Comparison of ENCODE assay signal across 8 cellular contexts in the genomic region with DNA sequence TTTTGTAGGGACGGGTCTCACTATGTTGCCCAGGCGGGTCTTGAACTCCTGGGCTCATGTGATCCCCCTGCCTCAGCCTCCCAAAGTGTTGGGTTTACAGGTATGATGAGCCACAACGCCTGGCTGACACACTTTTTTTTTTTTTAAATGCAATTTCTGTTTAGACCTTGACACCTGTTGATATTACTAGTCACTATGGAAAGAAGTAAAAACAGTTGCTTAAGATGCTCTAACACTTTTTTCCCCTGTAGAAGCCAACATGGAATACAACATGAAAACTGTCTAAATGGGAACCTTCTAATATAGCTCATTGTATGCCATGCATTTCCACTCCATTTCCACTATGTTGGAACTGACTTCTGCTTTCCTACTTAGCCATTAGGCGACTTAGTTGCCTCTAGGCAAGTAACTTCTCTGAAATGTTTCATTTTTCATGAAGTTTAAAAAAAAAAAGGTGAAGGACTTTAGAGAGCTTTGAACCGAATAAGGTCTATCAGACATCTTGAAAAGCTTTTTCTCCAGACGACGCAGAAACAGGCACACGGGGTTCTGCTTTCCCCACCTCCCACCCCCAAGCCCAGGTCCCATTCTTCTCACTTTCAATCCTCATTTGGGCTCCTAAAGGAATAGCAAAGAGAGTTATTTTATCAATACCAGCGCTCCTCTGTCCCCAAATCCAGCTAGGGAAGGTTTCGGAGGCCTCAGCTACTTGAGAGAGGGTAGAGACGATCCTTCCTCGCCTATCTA. TPM values are rescaled to one million over a fixed set of nuclear protein-coding genes. Genes with fewer than 3 reads are reported as not detected.
DNase-seq lines count a peak whose midpoint lies in the region; ATAC-seq and TF ChIP-seq lines count a peak whose summit lies in the region.

No MANE protein-coding gene starts in this region.

- DNase-seq in GM10266 (ENCODE audit: extremely low spot score) (peak; percentile 10), HFFc6 (no peak), epithelial cell of proximal tubule (ENCODE audit: low read depth) (no peak), NCI-H226 (no peak), NCI-H1105 treated with DMSO at 0.1 percent for 48 hours (lab: John Stamatoyannopoulos, UW) (no peak)

- peaks cover 17% of the 10 kb centered on the region for H3K4me1 Mint-ChIP-seq in HFFc6 (ENCODE audit: low read depth)

- no peaks in the 10 kb centered on the region; the same call in 1 of the 2 replicates for H3K27me3 Mint-ChIP-seq in HFFc6 (ENCODE audit: insufficient read depth)

- peak overlapping the region; percentile 79 for H3K4me3 ChIP-seq in epithelial cell of proximal tubule (ENCODE audit: low read depth, low read length)
- peak overlapping the region; percentile 86 for H3K4me3 ChIP-seq in neural cell (ENCODE audit: low read length)

- peaks cover 45% of the 10 kb centered on the region for H3K79me2 ChIP-seq in neural cell (replicated peaks; ENCODE audit: insufficient read depth, low read length)

- H3K9ac ChIP-seq in neural cell (ENCODE audit: low read length), result peak overlapping the region; percentile 92

- H3K36me3 Mint-ChIP-seq in HFFc6 (ENCODE audit: low read depth), result peaks cover 33% of the 10 kb centered on the region

- no peaks in the 10 kb centered on the region for H3K27me3 ChIP-seq in neural cell (ENCODE audit: insufficient read depth, low read depth, low read length)

- ATAC-seq in SK-N-SH treated with all-trans-retinoic acid at 6 μM for 48 hours, result peak; percentile 29
- no peak for ATAC-seq in GM18519 (IDR thresholded peaks at IDR 0.05; ENCODE audit: low FRiP score, unreplicated experiment)

- TF ChIP-seq CTCF in GM10266 (IDR thresholded peaks at IDR 0.05; ENCODE audit: control insufficient read depth, insufficient read depth, low read depth, missing control alignments), result no peak
- no peak for TF ChIP-seq CTCF in HFFc6 (IDR thresholded peaks at IDR 0.05)
- TF ChIP-seq CTCF in epithelial cell of proximal tubule (conservative IDR thresholded peaks at IDR 0.05; ENCODE audit: low read depth, low read length), result no peak
- no peak for TF ChIP-seq CTCF in neural cell (IDR thresholded peaks at IDR 0.05; ENCODE audit: poor library complexity, severe bottlenecking)

- peak overlapping the region; percentile 96 for H3K4me3 Mint-ChIP-seq in HFFc6

- H3F3A ChIP-seq in neural cell (ENCODE audit: insufficient read depth, low read length, poor library complexity, severe bottlenecking), result peaks cover 7% of the 10 kb centered on the region

- TF ChIP-seq EP300 in neural cell (conservative IDR thresholded peaks at IDR 0.05; ENCODE audit: poor library complexity, severe bottlenecking), result no peak

- H2AFZ ChIP-seq in neural cell (ENCODE audit: low read depth, low read length), result peak overlapping the region; percentile 94

- peaks cover 5% of the 10 kb centered on the region for H4K20me1 ChIP-seq in neural cell (ENCODE audit: insufficient read depth)

- peak overlapping the region; percentile 60 for H3K4me2 ChIP-seq in neural cell (ENCODE audit: low read length)

- TF ChIP-seq RAD21 in neural cell (conservative IDR thresholded peaks at IDR 0.05), result no peak

- peak overlapping the region; percentile 95 for H3K27ac Mint-ChIP-seq in HFFc6

- no peaks in the 10 kb centered on the region for H3K9me3 ChIP-seq in neural cell (ENCODE audit: low read length)

- H3K9me2 ChIP-seq in neural cell (ENCODE audit: insufficient read depth, low read length), result no peaks in the 10 kb centered on the region

- H3K36me3 ChIP-seq in neural cell (ENCODE audit: insufficient read depth, low read length), result no peaks in the 10 kb centered on the region

- H3K27ac ChIP-seq in neural cell (ENCODE audit: low read length), result peak overlapping the region; percentile 95

- no peaks in the 10 kb centered on the region for H3K9me3 Mint-ChIP-seq in HFFc6

TF ChIP-seq in SK-N-SH treated with all-trans-retinoic acid at 6 μM for 48 hours, 23 proteins besides CTCF, POLR2A, EP300 and RAD21:
- TF ChIP-seq ISL1 (CRISPR knock-in tag; IDR thresholded peaks at IDR 0.05), result no peak
- no peak for TF ChIP-seq TOX (CRISPR knock-in tag; IDR thresholded peaks at IDR 0.05; ENCODE audit: borderline replicate concordance)
- TF ChIP-seq, protein P1, sequence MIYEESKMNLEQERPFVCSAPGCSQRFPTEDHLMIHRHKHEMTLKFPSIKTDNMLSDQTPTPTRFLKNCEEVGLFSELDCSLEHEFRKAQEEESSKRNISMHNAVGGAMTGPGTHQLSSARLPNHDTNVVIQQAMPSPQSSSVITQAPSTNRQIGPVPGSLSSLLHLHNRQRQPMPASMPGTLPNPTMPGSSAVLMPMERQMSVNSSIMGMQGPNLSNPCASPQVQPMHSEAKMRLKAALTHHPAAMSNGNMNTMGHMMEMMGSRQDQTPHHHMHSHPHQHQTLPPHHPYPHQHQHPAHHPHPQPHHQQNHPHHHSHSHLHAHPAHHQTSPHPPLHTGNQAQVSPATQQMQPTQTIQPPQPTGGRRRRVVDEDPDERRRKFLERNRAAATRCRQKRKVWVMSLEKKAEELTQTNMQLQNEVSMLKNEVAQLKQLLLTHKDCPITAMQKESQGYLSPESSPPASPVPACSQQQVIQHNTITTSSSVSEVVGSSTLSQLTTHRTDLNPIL (CRISPR knock-in tag; IDR thresholded peaks at IDR 0.05; ENCODE audit: low read depth), result no peak
- TF ChIP-seq ZFP3 (CRISPR knock-in tag; IDR thresholded peaks at IDR 0.05), result no peak
- TF ChIP-seq ESRRG (CRISPR knock-in tag; IDR thresholded peaks at IDR 0.05), result no peak
- no peak for TF ChIP-seq GLIS3 (CRISPR knock-in tag; IDR thresholded peaks at IDR 0.05)
- TF ChIP-seq, protein P2, sequence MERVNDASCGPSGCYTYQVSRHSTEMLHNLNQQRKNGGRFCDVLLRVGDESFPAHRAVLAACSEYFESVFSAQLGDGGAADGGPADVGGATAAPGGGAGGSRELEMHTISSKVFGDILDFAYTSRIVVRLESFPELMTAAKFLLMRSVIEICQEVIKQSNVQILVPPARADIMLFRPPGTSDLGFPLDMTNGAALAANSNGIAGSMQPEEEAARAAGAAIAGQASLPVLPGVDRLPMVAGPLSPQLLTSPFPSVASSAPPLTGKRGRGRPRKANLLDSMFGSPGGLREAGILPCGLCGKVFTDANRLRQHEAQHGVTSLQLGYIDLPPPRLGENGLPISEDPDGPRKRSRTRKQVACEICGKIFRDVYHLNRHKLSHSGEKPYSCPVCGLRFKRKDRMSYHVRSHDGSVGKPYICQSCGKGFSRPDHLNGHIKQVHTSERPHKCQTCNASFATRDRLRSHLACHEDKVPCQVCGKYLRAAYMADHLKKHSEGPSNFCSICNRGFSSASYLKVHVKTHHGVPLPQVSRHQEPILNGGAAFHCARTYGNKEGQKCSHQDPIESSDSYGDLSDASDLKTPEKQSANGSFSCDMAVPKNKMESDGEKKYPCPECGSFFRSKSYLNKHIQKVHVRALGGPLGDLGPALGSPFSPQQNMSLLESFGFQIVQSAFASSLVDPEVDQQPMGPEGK (CRISPR knock-in tag; IDR thresholded peaks at IDR 0.05; ENCODE audit: borderline replicate concordance), result no peak
- no peak for TF ChIP-seq ZNF8 (CRISPR knock-in tag; IDR thresholded peaks at IDR 0.05)
- no peak for TF ChIP-seq SNAI2 (CRISPR knock-in tag; IDR thresholded peaks at IDR 0.05)
- TF ChIP-seq RARB (CRISPR knock-in tag; IDR thresholded peaks at IDR 0.05), result no peak
- no peak for TF ChIP-seq ZNF70 (CRISPR knock-in tag; IDR thresholded peaks at IDR 0.05)

TF ChIP-seq in neural cell, 6 proteins besides CTCF, POLR2A, EP300 and RAD21:
- no peak for TF ChIP-seq POLR2AphosphoS5 (IDR thresholded peaks at IDR 0.05)
- TF ChIP-seq, protein P3, sequence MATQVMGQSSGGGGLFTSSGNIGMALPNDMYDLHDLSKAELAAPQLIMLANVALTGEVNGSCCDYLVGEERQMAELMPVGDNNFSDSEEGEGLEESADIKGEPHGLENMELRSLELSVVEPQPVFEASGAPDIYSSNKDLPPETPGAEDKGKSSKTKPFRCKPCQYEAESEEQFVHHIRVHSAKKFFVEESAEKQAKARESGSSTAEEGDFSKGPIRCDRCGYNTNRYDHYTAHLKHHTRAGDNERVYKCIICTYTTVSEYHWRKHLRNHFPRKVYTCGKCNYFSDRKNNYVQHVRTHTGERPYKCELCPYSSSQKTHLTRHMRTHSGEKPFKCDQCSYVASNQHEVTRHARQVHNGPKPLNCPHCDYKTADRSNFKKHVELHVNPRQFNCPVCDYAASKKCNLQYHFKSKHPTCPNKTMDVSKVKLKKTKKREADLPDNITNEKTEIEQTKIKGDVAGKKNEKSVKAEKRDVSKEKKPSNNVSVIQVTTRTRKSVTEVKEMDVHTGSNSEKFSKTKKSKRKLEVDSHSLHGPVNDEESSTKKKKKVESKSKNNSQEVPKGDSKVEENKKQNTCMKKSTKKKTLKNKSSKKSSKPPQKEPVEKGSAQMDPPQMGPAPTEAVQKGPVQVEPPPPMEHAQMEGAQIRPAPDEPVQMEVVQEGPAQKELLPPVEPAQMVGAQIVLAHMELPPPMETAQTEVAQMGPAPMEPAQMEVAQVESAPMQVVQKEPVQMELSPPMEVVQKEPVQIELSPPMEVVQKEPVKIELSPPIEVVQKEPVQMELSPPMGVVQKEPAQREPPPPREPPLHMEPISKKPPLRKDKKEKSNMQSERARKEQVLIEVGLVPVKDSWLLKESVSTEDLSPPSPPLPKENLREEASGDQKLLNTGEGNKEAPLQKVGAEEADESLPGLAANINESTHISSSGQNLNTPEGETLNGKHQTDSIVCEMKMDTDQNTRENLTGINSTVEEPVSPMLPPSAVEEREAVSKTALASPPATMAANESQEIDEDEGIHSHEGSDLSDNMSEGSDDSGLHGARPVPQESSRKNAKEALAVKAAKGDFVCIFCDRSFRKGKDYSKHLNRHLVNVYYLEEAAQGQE (IDR thresholded peaks at IDR 0.05; ENCODE audit: borderline replicate concordance), result no peak
- no peak for TF ChIP-seq EZH2 (IDR thresholded peaks at IDR 0.05; ENCODE audit: borderline replicate concordance, insufficient read depth, low read length, poor library complexity, severe bottlenecking)
- no peak for TF ChIP-seq SMC3 (conservative IDR thresholded peaks at IDR 0.05; ENCODE audit: poor library complexity)
- no peak for TF ChIP-seq TAF1 (IDR thresholded peaks at IDR 0.05; ENCODE audit: low read depth)
- TF ChIP-seq MXI1 (conservative IDR thresholded peaks at IDR 0.05; ENCODE audit: poor library complexity, severe bottlenecking), result no peak

RNA-seq across cellular contexts. Expression of gene DR1, which starts 0.6 kb away (rescaled TPM):
- 10 to 100 TPM; 76.8 to 90.8 (median 83.1) TPM for total RNA-seq in HFFc6 (2021; fragmentation: NEBNext Ultra II Directional; extraction: Animal tissue kit (Norgen Biotek cat#: 25700))
- 34.9 and 45.7 TPM in 2 replicates for total RNA-seq in epithelial cell of proximal tubule
- polyA plus RNA-seq in neural cell, result 46.7 and 57.2 TPM in 2 replicates
- 81.1 and 108 TPM in 2 replicates for polyA minus RNA-seq in neural cell
